Comparison of ENCODE assay signal across 12 cellular contexts in the genomic region with DNA sequence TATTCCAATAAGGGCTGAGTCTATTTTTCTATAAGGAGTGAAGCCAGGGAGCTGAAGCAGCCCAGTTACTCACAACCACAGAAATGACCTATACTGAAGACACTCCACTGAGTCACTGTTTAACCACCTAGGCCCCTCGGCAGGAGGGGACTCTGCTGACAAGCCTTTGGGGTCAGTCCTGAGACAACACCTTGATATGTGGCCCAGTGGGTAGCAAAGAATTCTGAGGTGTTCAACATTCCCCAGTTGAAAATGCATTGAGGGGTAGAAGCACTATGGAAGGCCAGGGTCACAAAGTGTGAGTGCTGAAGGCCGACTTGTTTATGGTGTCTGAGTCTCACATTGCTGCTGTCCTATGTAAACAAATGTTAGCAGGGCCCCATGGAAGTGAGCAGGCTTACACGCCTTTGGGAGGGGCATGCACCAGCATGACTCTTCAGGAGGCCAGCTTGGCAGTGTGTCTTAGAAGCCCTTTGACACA.
DNase-seq lines count a peak whose midpoint lies in the region; ATAC-seq, FAIRE-seq and TF ChIP-seq lines count a peak whose summit lies in the region.
"Had no signal": no experiment of that assay in that cellular context is flagged by ENCODE, and none has a peak within 500 bp of the region (broad histone marks: within the 10 kb centered on the region; RNA-seq: fewer than 3 reads in every experiment).

No MANE protein-coding gene starts in this region.

- no peaks in the 10 kb centered on the region for H3K79me2 ChIP-seq in astrocyte (ENCODE audit: insufficient read depth, low read length)

- H3K27me3 ChIP-seq in astrocyte (ENCODE audit: insufficient read depth, low read length): no peaks in the 10 kb centered on the region
- H3K27me3 ChIP-seq in left ventricle myocardium inferior (ENCODE audit: low read depth): peaks cover 15% of the 10 kb centered on the region
- H3K27me3 ChIP-seq: BLaER1 treated with 17β-estradiol and CSF1 and Interleukin-3, amounts not matched to agents 10 nM and 100 nM had no signal

- H3K4me3 ChIP-seq in AG10803 (ENCODE audit: low read length) (no peak overlapping the region), astrocyte (ENCODE audit: insufficient read depth, low read depth, low read length) (no peak overlapping the region), left ventricle myocardium inferior (no peak overlapping the region)
- H3K4me3 ChIP-seq: BLaER1 treated with 17β-estradiol and CSF1 and Interleukin-3, amounts not matched to agents 10 nM and 100 nM; heart right ventricle had no signal

- H3K9me3 ChIP-seq in astrocyte (ENCODE audit: insufficient read depth, low read depth, low read length) (no peaks in the 10 kb centered on the region), left ventricle myocardium inferior (replicated peaks) (peaks cover 6% of the 10 kb centered on the region)
- H3K9me3 ChIP-seq: neutrophil had no signal

- H3K4me1 Mint-ChIP-seq in astrocyte (ENCODE audit: low read depth, unreplicated experiment): peaks cover 42% of the 10 kb centered on the region

- no peak for FAIRE-seq in astrocyte (lab: Jason Lieb, UNC)

- ATAC-seq in left colon: peak; percentile 100
- ATAC-seq in HG03460 (IDR thresholded peaks at IDR 0.05; ENCODE audit: unreplicated experiment): no peak
- ATAC-seq: heart right ventricle had no signal

- H3K4me1 ChIP-seq in astrocyte (ENCODE audit: insufficient read depth, low read length) (peaks cover 34% of the 10 kb centered on the region), left ventricle myocardium inferior (no peaks in the 10 kb centered on the region)
- H3K4me1 ChIP-seq: heart right ventricle had no signal

- peak overlapping the region; percentile 47 for H3K9ac ChIP-seq in astrocyte (ENCODE audit: low read length)
- H3K9ac ChIP-seq: BLaER1 treated with 17β-estradiol and CSF1 and Interleukin-3, amounts not matched to agents 10 nM and 100 nM had no signal

- peaks cover 4% of the 10 kb centered on the region for H3K36me3 Mint-ChIP-seq in astrocyte (ENCODE audit: low read depth, unreplicated experiment)

- peak overlapping the region; percentile 61 for H3K4me2 ChIP-seq in astrocyte (ENCODE audit: low read length)
- H3K4me2 ChIP-seq: BLaER1 treated with 17β-estradiol and CSF1 and Interleukin-3, amounts not matched to agents 10 nM and 100 nM had no signal

- no peak overlapping the region for H3K4me3 Mint-ChIP-seq in astrocyte (ENCODE audit: unreplicated experiment)

- no peaks in the 10 kb centered on the region for H4K20me1 ChIP-seq in astrocyte (ENCODE audit: insufficient read depth, low read length)
- H4K20me1 ChIP-seq: BLaER1 treated with 17β-estradiol and CSF1 and Interleukin-3, amounts not matched to agents 10 nM and 100 nM had no signal

- DNase-seq in AG10803 (ENCODE audit: low read depth): peak; percentile 39
- peak; percentile 45 for DNase-seq in HS-5 (ENCODE audit: low read depth)
- peak; percentile 84 for DNase-seq in astrocyte (ENCODE audit: low read depth)
- peak; percentile 62 to 78 for DNase-seq in left colon
- DNase-seq in 8988T: no peak
- no peak for DNase-seq in left ventricle myocardium inferior
- no peak for DNase-seq in dermis blood vessel endothelial cell
- DNase-seq: heart right ventricle, NCI-H1436 treated with DMSO at 0.1 percent for 48 hours had no signal

- H3K27ac ChIP-seq in astrocyte (ENCODE audit: low read depth, low read length) (peak overlapping the region; percentile 79), left ventricle myocardium inferior (replicated peaks) (no peak overlapping the region)
- H3K27ac ChIP-seq: BLaER1 treated with 17β-estradiol and CSF1 and Interleukin-3, amounts not matched to agents 10 nM and 100 nM; heart right ventricle; neutrophil had no signal

- H3K36me3 ChIP-seq in astrocyte (ENCODE audit: insufficient read depth, low read length) (no peaks in the 10 kb centered on the region), left ventricle myocardium inferior (no peaks in the 10 kb centered on the region)
- H3K36me3 ChIP-seq: BLaER1 treated with 17β-estradiol and CSF1 and Interleukin-3, amounts not matched to agents 10 nM and 100 nM; heart right ventricle; neutrophil had no signal

- TF ChIP-seq CTCF in AG10803 (conservative IDR thresholded peaks at IDR 0.05; ENCODE audit: low read length): no peak
- no peak for TF ChIP-seq CTCF in astrocyte (IDR thresholded peaks at IDR 0.05; ENCODE audit: insufficient read depth, low read depth, low read length)
- no peak for TF ChIP-seq CTCF in left ventricle myocardium inferior (IDR thresholded peaks at IDR 0.05; ENCODE audit: borderline replicate concordance)

- no peaks in the 10 kb centered on the region for H3K9me3 Mint-ChIP-seq in astrocyte (ENCODE audit: unreplicated experiment)

- peak overlapping the region; percentile 26 for H2AFZ ChIP-seq in astrocyte (ENCODE audit: low read depth, low read length)

- H3K27ac Mint-ChIP-seq in astrocyte (ENCODE audit: unreplicated experiment): peak overlapping the region; percentile 93

- intact Hi-C loops in left colon (cut with DNase I, micrococcal nuclease) (no loop called here), left ventricle myocardium inferior (cut with micrococcal nuclease) (loop anchor here (10.0 kb wide), 1 partner anchor 61 kb away; no protein-coding TSS in a partner anchor)

- H3K27me3 Mint-ChIP-seq in astrocyte (ENCODE audit: low read depth, unreplicated experiment): no peaks in the 10 kb centered on the region

Comparison
In these comparisons a context has a peak if more than half of its experiments do, and no peak if none do; other contexts are left out.
1. DNase-seq: peak in AG10803 (single experiment), HS-5 (single experiment), astrocyte (single experiment) and left colon (2 of 2); none in 8988T (single experiment), left ventricle myocardium inferior (single experiment) and dermis blood vessel endothelial cell (single experiment).